Comparison of ENCODE assay signal across 12 cellular contexts in the genomic region with DNA sequence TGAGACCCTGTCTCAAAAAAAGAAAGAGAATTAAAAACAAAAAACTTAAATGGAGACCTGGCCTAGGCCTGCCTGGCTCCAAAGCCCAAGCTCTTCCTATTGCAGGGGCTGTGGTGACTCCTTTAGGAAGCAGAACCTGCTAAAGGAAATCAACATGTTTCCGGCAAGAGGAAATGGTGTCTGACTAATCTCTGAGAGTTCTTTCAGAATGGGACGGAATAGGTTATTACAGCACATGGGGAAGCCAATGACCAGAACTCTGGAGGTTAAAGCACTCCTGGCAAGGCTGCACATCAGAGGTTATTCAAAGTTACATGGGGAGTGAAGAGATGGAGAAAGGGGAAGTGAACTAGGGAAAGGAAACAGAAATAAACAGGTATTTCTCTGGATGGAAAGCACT. TPM values are rescaled to one million over a fixed set of nuclear protein-coding genes. Genes with fewer than 3 reads are reported as not detected.
A peak's percentile ranks its signal among the peaks of the same experiment; 100 is the strongest.
DNase-seq lines count a peak whose midpoint lies in the region; ATAC-seq and TF ChIP-seq lines count a peak whose summit lies in the region.
"Had no signal": no experiment of that assay in that cellular context is flagged by ENCODE, and none has a peak within 500 bp of the region (broad histone marks: within the 10 kb centered on the region; RNA-seq: fewer than 3 reads in every experiment).

No MANE protein-coding gene starts in this region.

- DNase-seq in SIG-M5 treated with dmso at 0.1 percent for 504 hours (lab: John Stamatoyannopoulos, UW; ENCODE audit: unreplicated experiment) (peak; percentile 17), SIG-M5 (lab: John Stamatoyannopoulos, UW) (no peak), RWPE1 (ENCODE audit: low spot score) (peak; percentile 34), epithelial cell of esophagus (ENCODE audit: low read depth) (peak; percentile 56), gastrocnemius medialis (no peak), germinal center (ENCODE audit: low spot score) (no peak), type B pancreatic cell (ENCODE audit: extremely low spot score, unreplicated experiment) (no peak), glomerular visceral epithelial cell (ENCODE audit: extremely low spot score) (no peak)
- DNase-seq: cerebellar nuclear complex, H7, NCI-H526 had no signal

- no peaks in the 10 kb centered on the region for H3K36me3 ChIP-seq in gastrocnemius medialis

- no peaks in the 10 kb centered on the region for H3K9me3 ChIP-seq in gastrocnemius medialis

- no peaks in the 10 kb centered on the region for H3K9me3 Mint-ChIP-seq in type B pancreatic cell

- intact Hi-C loops in gastrocnemius medialis (cut with DNase I; ENCODE audit: low total_unique reads): no loop called here

- no peak overlapping the region for H3K4me3 Mint-ChIP-seq in type B pancreatic cell

- peaks cover 7% of the 10 kb centered on the region for H3K4me1 Mint-ChIP-seq in type B pancreatic cell (ENCODE audit: unreplicated experiment)

- H3K27ac ChIP-seq in RWPE1 (no peak overlapping the region; the same call in 1 of the 2 replicates), gastrocnemius medialis (no peak overlapping the region)
- H3K27ac ChIP-seq: 22Rv1 had no signal

- no peaks in the 10 kb centered on the region for H3K27me3 Mint-ChIP-seq in type B pancreatic cell

- ATAC-seq in gastrocnemius medialis: peak; percentile 45 to 49

- TF ChIP-seq POLR2A in gastrocnemius medialis (IDR thresholded peaks at IDR 0.05): no peak

- in situ Hi-C loops in gastrocnemius medialis (cut with MboI; ENCODE audit: low sequenced_read_pairs in 4 of 4): loop anchor here in 3 of 4 donors (25.0 kb wide), 1 partner anchor 376 kb away; a partner anchor contains a TSS

- TF ChIP-seq CTCF in RWPE1 (conservative IDR thresholded peaks at IDR 0.05; ENCODE audit: low read depth) (no peak), epithelial cell of esophagus (IDR thresholded peaks at IDR 0.05; ENCODE audit: insufficient read depth, low read depth, low read length, missing control alignments) (no peak), gastrocnemius medialis (IDR thresholded peaks at IDR 0.05 in 4 of 5, conservative IDR thresholded peaks at IDR 0.05 in 1 of 5) (no peak), type B pancreatic cell (conservative IDR thresholded peaks at IDR 0.05) (no peak)

- H3K36me3 Mint-ChIP-seq in type B pancreatic cell: no peaks in the 10 kb centered on the region

- H3K4me3 ChIP-seq in epithelial cell of esophagus (ENCODE audit: low read length) (no peak overlapping the region), gastrocnemius medialis (no peak overlapping the region)

- POLR2A ChIA-PET in RWPE1 (lab: Yijun Ruan, JAX; ENCODE audit: low non-redundant PET): no interaction called here

- H3K4me1 ChIP-seq in gastrocnemius medialis: peaks cover 0 to 5% of the 10 kb centered on the region in 2 donors

- CTCF ChIA-PET in RWPE1 (lab: Yijun Ruan, JAX): no interaction called here

- no peak overlapping the region for H3K27ac Mint-ChIP-seq in type B pancreatic cell

- H3K27me3 ChIP-seq in gastrocnemius medialis: no peaks in the 10 kb centered on the region

RNA-seq across cellular contexts. Expression of a gene that starts 21.4 kb away (rescaled TPM):
- total RNA-seq in gastrocnemius medialis: 1 to 10 TPM; 1.1 to 4.4 (median 2.1) TPM
- total RNA-seq in type B pancreatic cell (ENCODE audit: low replicate concordance): 15.4 and 25.5 TPM in 2 replicates

Comparison
In these comparisons a context has a peak if more than half of its experiments do, and no peak if none do; other contexts are left out.
1. DNase-seq: peak in SIG-M5 treated with dmso at 0.1 percent for 504 hours (single experiment), RWPE1 (single experiment) and epithelial cell of esophagus (single experiment); none in SIG-M5 (single experiment), gastrocnemius medialis (0 of 2), germinal center (single experiment), type B pancreatic cell (single experiment) and glomerular visceral epithelial cell (single experiment).